In the genomic region with DNA sequence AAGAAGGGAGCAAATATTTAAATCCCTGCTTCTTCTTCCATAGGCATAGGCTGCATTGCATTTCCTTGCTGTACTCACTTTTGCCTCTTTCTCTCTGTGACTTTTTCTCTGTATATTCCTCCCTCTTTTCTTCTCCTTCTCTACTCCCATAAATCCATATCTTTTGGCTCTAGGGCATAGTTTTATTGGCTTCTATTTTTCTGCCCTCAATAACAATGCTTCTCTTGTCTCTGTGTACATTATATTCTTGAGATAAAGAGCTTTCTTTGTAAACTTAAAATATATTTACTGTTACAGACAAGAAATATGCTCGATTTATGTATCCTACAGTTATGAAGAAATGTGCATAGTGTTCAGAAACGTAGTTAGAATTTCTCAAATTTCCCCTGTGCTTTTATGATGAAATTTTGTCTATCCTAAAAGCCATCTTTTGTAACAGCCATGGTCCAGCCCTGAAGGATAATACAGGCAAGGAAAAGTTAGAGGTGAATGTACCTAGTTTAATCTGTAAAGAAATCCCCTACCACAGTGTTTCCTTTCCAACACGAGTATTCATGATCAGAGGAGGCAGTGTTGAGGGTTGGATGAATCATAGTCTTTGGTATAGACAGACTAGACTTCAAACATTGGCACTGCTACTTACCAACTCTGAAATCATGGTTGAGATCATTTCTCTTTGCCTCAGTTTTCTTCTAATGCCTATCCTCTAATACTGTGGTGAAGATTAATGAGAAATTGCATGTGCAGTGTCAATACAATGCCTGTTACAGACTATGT, we compare ENCODE assay signal across 23 cellular contexts.
"Had no signal": no experiment of that assay in that cellular context is flagged by ENCODE, and none has a peak within 500 bp of the region (broad histone marks: within the 10 kb centered on the region; RNA-seq: fewer than 3 reads in every experiment).

No MANE protein-coding gene starts in this region.

- H3K36me3 Mint-ChIP-seq: activated naive CD4-positive, alpha-beta T cell treated with anti-CD3 and anti-CD28 coated beads, Interleukin-2, amount 50 U/mL, for 72 hours; memory B cell; stimulated activated memory B cell treated with anti-CD40 and anti-IgM and Interleukin-4, amounts not matched to agents 10 μg/mL and 1 μg/mL and 100 μg/mL, for 72 hours had no signal

- H3K9me3 ChIP-seq: colonic mucosa, right lobe of liver, stomach, suprapubic skin, tibial nerve had no signal

- H3K27me3 Mint-ChIP-seq: activated CD4-positive, alpha-beta T cell treated with anti-CD3 and anti-CD28 coated beads, Interleukin-2, amount 10 ng/mL, durations not matched to agents 7 days and 5 days; stimulated activated memory B cell treated with anti-CD40 and anti-IgM and Interleukin-4, amounts not matched to agents 10 μg/mL and 1 μg/mL and 100 μg/mL, for 72 hours had no signal

- H3K36me3 ChIP-seq: colonic mucosa, right lobe of liver, stomach, suprapubic skin, tibial nerve, WERI-Rb-1 had no signal

- H3K4me1 Mint-ChIP-seq: activated CD4-positive, alpha-beta T cell treated with anti-CD3 and anti-CD28 coated beads, Interleukin-2, amount 10 ng/mL, durations not matched to agents 7 days and 5 days; activated T-helper 17 cell treated with anti-CD3 and anti-CD28 coated beads, Interleukin-2, amount 50 U/mL, for 72 hours; central memory CD8-positive, alpha-beta T cell; memory B cell; stimulated activated memory B cell treated with anti-CD40 and anti-IgM and Interleukin-4, amounts not matched to agents 10 μg/mL and 1 μg/mL and 100 μg/mL, for 72 hours had no signal

- H3K27ac ChIP-seq: colonic mucosa, epithelial cell of prostate, right lobe of liver, skin epidermis, stomach, suprapubic skin, tibial nerve, WERI-Rb-1 had no signal

- H3K4me3 ChIP-seq: colonic mucosa, right lobe of liver, skin epidermis, stomach, suprapubic skin, tibial nerve had no signal

- H3K4me3 Mint-ChIP-seq: activated CD4-positive, alpha-beta T cell treated with anti-CD3 and anti-CD28 coated beads, Interleukin-2, amount 10 ng/mL, durations not matched to agents 7 days and 5 days; activated CD8-positive, alpha-beta T cell treated with anti-CD3 and anti-CD28 coated beads for 36 hours; activated T-helper 17 cell treated with anti-CD3 and anti-CD28 coated beads, Interleukin-2, amount 50 U/mL, for 72 hours; central memory CD8-positive, alpha-beta T cell; memory B cell; stimulated activated memory B cell treated with anti-CD40 and anti-IgM and Interleukin-4, amounts not matched to agents 10 μg/mL and 1 μg/mL and 100 μg/mL, for 72 hours had no signal

- DNase-seq: activated CD4-positive, alpha-beta T cell treated with anti-CD3 and anti-CD28 coated beads, Interleukin-2, amount 10 ng/mL, durations not matched to agents 7 days and 5 days; activated CD4-positive, CD25-positive, alpha-beta regulatory T cell treated with anti-CD3 and anti-CD28 coated beads, Interleukin-2, amount 50 U/mL, for 72 hours; activated CD8-positive, alpha-beta T cell treated with anti-CD3 and anti-CD28 coated beads for 36 hours; activated T-cell treated with anti-CD3 and anti-CD28 coated beads, Interleukin-2, amount 50 U/mL, for 1 hour; aorta; colonic mucosa; kidney glomerular epithelial cell; left ventricle myocardium superior; nucleus accumbens; right lobe of liver; stimulated activated CD4-positive, alpha-beta T cell treated with anti-CD3 and anti-CD28 coated beads, Interleukin-1b, Interleukin-23, amount 100 ng/mL, for 48 hours; stomach; T-helper 1 cell; WERI-Rb-1 had no signal

- H3K9me3 Mint-ChIP-seq: activated CD4-positive, alpha-beta T cell treated with anti-CD3 and anti-CD28 coated beads, Interleukin-2, amount 10 ng/mL, durations not matched to agents 7 days and 5 days; activated CD8-positive, alpha-beta T cell treated with anti-CD3 and anti-CD28 coated beads for 36 hours; activated naive CD4-positive, alpha-beta T cell treated with anti-CD3 and anti-CD28 coated beads, Interleukin-2, amount 50 U/mL, for 72 hours; activated T-helper 17 cell treated with anti-CD3 and anti-CD28 coated beads, Interleukin-2, amount 50 U/mL, for 72 hours; central memory CD8-positive, alpha-beta T cell; stimulated activated memory B cell treated with anti-CD40 and anti-IgM and Interleukin-4, amounts not matched to agents 10 μg/mL and 1 μg/mL and 100 μg/mL, for 72 hours had no signal

- ATAC-seq: activated CD8-positive, alpha-beta T cell treated with anti-CD3 and anti-CD28 coated beads for 36 hours; activated naive CD4-positive, alpha-beta T cell treated with anti-CD3 and anti-CD28 coated beads, Interleukin-2, amount 50 U/mL, for 72 hours; activated T-helper 17 cell treated with anti-CD3 and anti-CD28 coated beads, Interleukin-2, amount 50 U/mL, for 72 hours; left ventricle myocardium superior; right lobe of liver; stimulated activated memory B cell treated with anti-CD40 and anti-IgM and Interleukin-4, amounts not matched to agents 10 μg/mL and 1 μg/mL and 100 μg/mL, for 72 hours had no signal

- H3K27me3 ChIP-seq: colonic mucosa, right lobe of liver, stomach, suprapubic skin, tibial nerve had no signal

- H3K4me1 ChIP-seq: colonic mucosa, right lobe of liver, stomach, suprapubic skin, tibial nerve had no signal
